8 cellular contexts compared by ENCODE assay signal in genomic region chr7:73737491-73738219, GRCh38. TPM values are rescaled to one million over a fixed set of nuclear protein-coding genes. Genes with fewer than 3 reads are reported as not detected.
DNase-seq lines count a peak whose midpoint lies in the region; ATAC-seq, FAIRE-seq and TF ChIP-seq lines count a peak whose summit lies in the region.

No MANE protein-coding gene starts in this region.

- TF ChIP-seq CTCF in Panc1 (IDR thresholded peaks at IDR 0.05) (no peak), pancreas (IDR thresholded peaks at IDR 0.05) (no peak)

- H3K27me3 ChIP-seq in Panc1 (ENCODE audit: control insufficient read depth, insufficient read depth, low read length), result no peaks in the 10 kb centered on the region
- no peaks in the 10 kb centered on the region for H3K27me3 ChIP-seq in esophagus (ENCODE audit: control insufficient read depth in 1 of 2, insufficient read depth in 2 of 2, low read length in 2 of 2)
- H3K27me3 ChIP-seq in pancreas, result no peaks in the 10 kb centered on the region

- H3K4me3 ChIP-seq in Panc1 (ENCODE audit: low read depth in 2 of 2, low read length in 2 of 2) (peak overlapping the region; percentile 78 to 93), esophagus (ENCODE audit: low read depth in 1 of 2, low read length in 2 of 2) (peak overlapping the region; percentile 63 to 79), pancreas (peak overlapping the region; percentile 37 to 95 (median 78))

- BruUV-seq in Panc1 (replicated peaks; lab: Mats Ljungman, UMichigan), result no TSS peak

- intact Hi-C loops in Panc1 (cut with micrococcal nuclease; ENCODE audit: unreplicated experiment) (no loop called here), pancreas (cut with DNase I) (no loop called here)

- DNase-seq in DMS114 treated with DMSO at 0.1 percent for 48 hours (lab: John Stamatoyannopoulos, UW; ENCODE audit: unreplicated experiment) (peak; percentile 16), Panc1 (ENCODE audit: low read depth, low spot score) (no peak), pancreas (peak in 4 of 6 donors; percentile 40 to 75 (median 52)), NCI-H2227 treated with DMSO at 0.1 percent for 48 hours (lab: John Stamatoyannopoulos, UW) (no peak)
- DNase-seq in NK-92 treated with Interleukin-12 subunit alpha and Interleukin-12 subunit beta, amount 100 ng/mL, for 24 hours (lab: John Stamatoyannopoulos, UW), result no peak

- in situ Hi-C loops in Panc1 (cut with HindIII; ENCODE audit: low pct_unique_long_range_greater_than_20kb, low sequenced_read_pairs), result no loop called here

- H3K4me1 ChIP-seq in Panc1 (ENCODE audit: control insufficient read depth, insufficient read depth, low read length) (peaks cover 53% of the 10 kb centered on the region), esophagus (ENCODE audit: control insufficient read depth in 2 of 2, insufficient read depth in 2 of 2, low read length in 1 of 2) (peaks cover 0 to 29% of the 10 kb centered on the region in 2 donors), pancreas (peaks cover 12 to 24% (median 22%) of the 10 kb centered on the region in 3 donors)

- FAIRE-seq in pancreas (lab: Jason Lieb, UNC), result no peak

- POLR2A ChIA-PET in Panc1 (lab: Charles Lee), result interaction anchor here (0.5 to 1.6 kb wide), 4 partner anchors 95 to 662 kb away, joined by 3 to 13 read pairs (median 6); no protein-coding TSS in a partner anchor

- peaks cover 5% of the 10 kb centered on the region; the same call in 1 of the 2 replicates for H3K36me3 ChIP-seq in Panc1 (ENCODE audit: control insufficient read depth, insufficient read depth, low read length)
- H3K36me3 ChIP-seq in esophagus (ENCODE audit: control insufficient read depth in 2 of 2, insufficient read depth in 2 of 2, low read length in 1 of 2), result peaks cover 5 to 16% of the 10 kb centered on the region in 2 donors
- peaks cover 0 to 8% (median 0%) of the 10 kb centered on the region in 3 donors for H3K36me3 ChIP-seq in pancreas

- CTCF ChIA-PET in Panc1 (lab: Charles Lee), result no interaction called here

- no peak for ATAC-seq in Panc1
- no peak for ATAC-seq in pancreas
- ATAC-seq in GM21717 (IDR thresholded peaks at IDR 0.05; ENCODE audit: unreplicated experiment), result no peak
- no peak for ATAC-seq in GM21723 (IDR thresholded peaks at IDR 0.05; ENCODE audit: unreplicated experiment)

- H3K27ac ChIP-seq in Panc1 (ENCODE audit: low read length) (peak overlapping the region; percentile 93), esophagus (ENCODE audit: low read depth in 2 of 2, low read length in 1 of 2) (peak overlapping the region in 1 of 2 donors; percentile 22), pancreas (peak overlapping the region; percentile 66 to 100 (median 91))

- H3K9me3 ChIP-seq in Panc1 (ENCODE audit: control insufficient read depth, insufficient read depth, low read depth, low read length), result no peaks in the 10 kb centered on the region
- no peaks in the 10 kb centered on the region for H3K9me3 ChIP-seq in esophagus (ENCODE audit: control insufficient read depth in 2 of 2, insufficient read depth in 1 of 2, low read depth in 1 of 2, low read length in 1 of 2)
- H3K9me3 ChIP-seq in pancreas, result no peaks in the 10 kb centered on the region

- WGBS in esophagus, 2 donors, result 66 to 74% methylated on average over 17 of the region's 17 CpGs
- 61 to 66% methylated on average over 17 of the region's 17 CpGs for WGBS in pancreas, 2 donors

RNA-seq across cellular contexts. Expression of gene ABHD11, which starts 0.9 kb away (rescaled TPM):
- total RNA-seq in Panc1 (2021; ENCODE audit: unreplicated experiment) (54.2 TPM), pancreas (10 to 100 TPM; 16.0 to 30.6 (median 22.1) TPM)
- 53.1 TPM for polyA plus RNA-seq in Panc1 (2012; ENCODE audit: insufficient read length)
- polyA plus RNA-seq in esophagus (10 to 100 TPM; 22.6 to 28.3 TPM), pancreas (10 to 100 TPM; 91.0 to 95.2 TPM)

RNA-seq across cellular contexts. Expression of gene STX1A, which starts 18.2 kb away (rescaled TPM):
- 80.9 TPM for total RNA-seq in Panc1 (2021; ENCODE audit: unreplicated experiment)
- polyA plus RNA-seq in Panc1 (2012; ENCODE audit: insufficient read length), result 75.5 TPM
- 1 to 10 TPM; 1.6 to 2.4 TPM for polyA plus RNA-seq in esophagus
- total RNA-seq in pancreas, result 10 to 100 TPM in 2 of 6 donors, 1 to 10 TPM in 4; 2.3 to 11.9 (median 6.9) TPM
- polyA plus RNA-seq in pancreas, result 10 to 100 TPM; 31.8 to 95.7 TPM

RNA-seq across cellular contexts. Expression of gene CLDN3, which starts 32.4 kb away (rescaled TPM):
- total RNA-seq in Panc1 (2021; ENCODE audit: unreplicated experiment) (16.8 TPM), pancreas (10 to 100 TPM; 42.9 to 62.0 (median 48.3) TPM)
- 66.8 TPM for polyA plus RNA-seq in Panc1 (2012; ENCODE audit: insufficient read length)
- polyA plus RNA-seq in esophagus (under 1 TPM; 0.14 to 0.26 TPM), pancreas (100 to 1,000 TPM; 110 to 122 TPM)

RNA-seq across cellular contexts. Expression of gene BUD23, which starts 54.3 kb away (rescaled TPM):
- total RNA-seq in Panc1 (2021; ENCODE audit: unreplicated experiment) (124 TPM), pancreas (10 to 100 TPM; 26.9 to 36.8 (median 33.0) TPM)
- 228 TPM for polyA plus RNA-seq in Panc1 (2012; ENCODE audit: insufficient read length)
- polyA plus RNA-seq in esophagus (10 to 100 TPM; 39.9 to 43.5 TPM), pancreas (10 to 100 TPM; 46.7 to 62.9 TPM)

RNA-seq across cellular contexts. Expression of gene DNAJC30, which starts 54.4 kb away (rescaled TPM):
- total RNA-seq in Panc1 (2021; ENCODE audit: unreplicated experiment), result 11.1 TPM
- polyA plus RNA-seq in Panc1 (2012; ENCODE audit: insufficient read length), result 6.5 TPM
- 1 to 10 TPM; 3.9 to 6.1 TPM for polyA plus RNA-seq in esophagus
- total RNA-seq in pancreas, result 1 to 10 TPM; 4.1 to 8.2 (median 5.6) TPM
- polyA plus RNA-seq in pancreas, result 1 to 10 TPM; 5.1 to 6.4 TPM

Comparison
In these comparisons a context has a peak if more than half of its experiments do, and no peak if none do; other contexts are left out.
1. DNase-seq: peak in DMS114 treated with DMSO at 0.1 percent for 48 hours (single experiment) and pancreas (4 of 6); none in Panc1 (single experiment), NCI-H2227 treated with DMSO at 0.1 percent for 48 hours (single experiment) and NK-92 treated with Interleukin-12 subunit alpha and Interleukin-12 subunit beta, amount 100 ng/mL, for 24 hours (single experiment).
2. Peak in every context shown above with its lines, with median percentiles within 50 percentile points of each other: H3K4me3 ChIP-seq.